8 cellular contexts compared by ENCODE assay signal in genomic region chr17:62968445-62968923, GRCh38. TPM values are rescaled to one million over a fixed set of nuclear protein-coding genes. Genes with fewer than 3 reads are reported as not detected.
A peak's percentile ranks its signal among the peaks of the same experiment; 100 is the strongest.
DNase-seq lines count a peak whose midpoint lies in the region; ATAC-seq and TF ChIP-seq lines count a peak whose summit lies in the region.

No MANE protein-coding gene starts in this region.

- peak overlapping the region; percentile 49 to 87 (median 63) for H3K4me3 Mint-ChIP-seq in CD4-positive, alpha-beta memory T cell
- peak overlapping the region; percentile 25 for H3K4me3 Mint-ChIP-seq in activated CD8-positive, alpha-beta T cell treated with anti-CD3 and anti-CD28 coated beads for 36 hours
- peak overlapping the region; percentile 83 for H3K4me3 Mint-ChIP-seq in natural killer cell

- peaks cover 23 to 35% (median 30%) of the 10 kb centered on the region in 4 donors for H3K4me1 Mint-ChIP-seq in CD4-positive, alpha-beta memory T cell
- peaks cover 29% of the 10 kb centered on the region for H3K4me1 Mint-ChIP-seq in activated CD8-positive, alpha-beta T cell treated with anti-CD3 and anti-CD28 coated beads for 36 hours (ENCODE audit: low read depth)
- H3K4me1 Mint-ChIP-seq in natural killer cell, result peaks cover 27 to 37% of the 10 kb centered on the region in 2 donors

- H3K36me3 ChIP-seq in CD4-positive, alpha-beta memory T cell (ENCODE audit: insufficient read depth, low read length), result no peaks in the 10 kb centered on the region
- H3K36me3 ChIP-seq in tibial nerve, result no peaks in the 10 kb centered on the region

- no peaks in the 10 kb centered on the region for H3K27me3 ChIP-seq in CD4-positive, alpha-beta memory T cell (ENCODE audit: insufficient read depth, low read length)
- no peaks in the 10 kb centered on the region for H3K27me3 ChIP-seq in tibial nerve

- peak; percentile 54 for ATAC-seq in GM19328 (IDR thresholded peaks at IDR 0.05; ENCODE audit: unreplicated experiment)
- peak; percentile 56 for ATAC-seq in activated CD8-positive, alpha-beta T cell treated with anti-CD3 and anti-CD28 coated beads for 36 hours
- peak; percentile 46 to 66 (median 46) for ATAC-seq in natural killer cell

- H3K9me3 ChIP-seq in CD4-positive, alpha-beta memory T cell (ENCODE audit: control insufficient read depth in 1 of 2, low read length in 2 of 2), result no peaks in the 10 kb centered on the region
- H3K9me3 ChIP-seq in tibial nerve, result no peaks in the 10 kb centered on the region

- peaks cover 0 to 12% of the 10 kb centered on the region in 2 donors for H3K36me3 Mint-ChIP-seq in CD4-positive, alpha-beta memory T cell
- no peaks in the 10 kb centered on the region for H3K36me3 Mint-ChIP-seq in activated CD8-positive, alpha-beta T cell treated with anti-CD3 and anti-CD28 coated beads for 36 hours (ENCODE audit: low read depth)
- no peaks in the 10 kb centered on the region for H3K36me3 Mint-ChIP-seq in natural killer cell

- TF ChIP-seq CTCF in activated CD8-positive, alpha-beta T cell treated with anti-CD3 and anti-CD28 coated beads for 36 hours (IDR thresholded peaks at IDR 0.05), result peak; percentile 86
- peak; percentile 96 for TF ChIP-seq CTCF in natural killer cell (IDR thresholded peaks at IDR 0.05)
- peak; percentile 64 to 90 (median 79) for TF ChIP-seq CTCF in tibial nerve (IDR thresholded peaks at IDR 0.05)

- POLR2A ChIA-PET in CD4-positive, alpha-beta memory T cell (lab: Charles Lee; ENCODE audit: partially characterized antibody), result interaction anchor here (0.6 to 1.1 kb wide), 2 partner anchors 244 to 1167 kb away, joined by 3 read pairs; no protein-coding TSS in a partner anchor
- POLR2A ChIA-PET in activated CD8-positive, alpha-beta T cell treated with anti-CD3 and anti-CD28 coated beads for 36 hours (lab: Charles Lee), result no interaction called here

- peak; percentile 69 to 79 (median 74) for DNase-seq in CD4-positive, alpha-beta memory T cell
- DNase-seq in HK-2 (ENCODE audit: unreplicated experiment) (peak; percentile 38), NCI-H69 (lab: John Stamatoyannopoulos, UW) (peak; percentile 89), erythroblast (lab: John Stamatoyannopoulos, UW) (peak; percentile 77 to 80), natural killer cell (no peak), tibial nerve (ENCODE audit: low spot score in 2 of 2) (peak in 1 of 2 donors; percentile 49)
- peak; percentile 66 for DNase-seq in activated CD8-positive, alpha-beta T cell treated with anti-CD3 and anti-CD28 coated beads for 36 hours

- peak in 1 of 2 donors; percentile 62 for TF ChIP-seq EP300 in tibial nerve (IDR thresholded peaks at IDR 0.05)

- H3K27ac ChIP-seq in CD4-positive, alpha-beta memory T cell (ENCODE audit: low read depth, low read length), result no peak overlapping the region
- no peak overlapping the region for H3K27ac ChIP-seq in tibial nerve

- no peak overlapping the region for H3K4me3 ChIP-seq in CD4-positive, alpha-beta memory T cell (ENCODE audit: low read length in 2 of 2)
- peak overlapping the region in 1 of 4 donors; percentile 9 for H3K4me3 ChIP-seq in tibial nerve

- no peaks in the 10 kb centered on the region for H3K27me3 Mint-ChIP-seq in CD4-positive, alpha-beta memory T cell
- H3K27me3 Mint-ChIP-seq in activated CD8-positive, alpha-beta T cell treated with anti-CD3 and anti-CD28 coated beads for 36 hours, result peaks cover 10% of the 10 kb centered on the region
- no peaks in the 10 kb centered on the region for H3K27me3 Mint-ChIP-seq in natural killer cell (ENCODE audit: low read depth in 2 of 2)

- CTCF ChIA-PET in CD4-positive, alpha-beta memory T cell (lab: Charles Lee; ENCODE audit: partially characterized antibody), result interaction anchor here (0.6 to 2.0 kb wide), 6 partner anchors 9 to 546 kb away, joined by 3 to 10 read pairs (median 4); no protein-coding TSS in a partner anchor
- CTCF ChIA-PET in activated CD8-positive, alpha-beta T cell treated with anti-CD3 and anti-CD28 coated beads for 36 hours (lab: Charles Lee), result interaction anchor here (1.0 to 1.7 kb wide), 3 partner anchors 13 to 263 kb away, joined by 4 to 7 read pairs (median 6); no protein-coding TSS in a partner anchor

- H3K27ac Mint-ChIP-seq in CD4-positive, alpha-beta memory T cell, result peak overlapping the region in 4 of 7 donors; percentile 24 to 89 (median 67)
- no peak overlapping the region for H3K27ac Mint-ChIP-seq in activated CD8-positive, alpha-beta T cell treated with anti-CD3 and anti-CD28 coated beads for 36 hours
- peak overlapping the region; percentile 40 to 54 for H3K27ac Mint-ChIP-seq in natural killer cell

- WGBS in tibial nerve, 2 donors, result 2 to 6% methylated on average over 3 of the region's 3 CpGs

- no peak for TF ChIP-seq POLR2A in erythroblast (IDR thresholded peaks at IDR 0.05; ENCODE audit: low read length)
- TF ChIP-seq POLR2A in tibial nerve (IDR thresholded peaks at IDR 0.05), result no peak

- intact Hi-C loops in CD4-positive, alpha-beta memory T cell (cut with micrococcal nuclease), result loop anchor here (1.0 to 5.0 kb wide), 5 partner anchors 244 to 1331 kb away; partner anchors contain the start of gene METTL2A
- intact Hi-C loops in activated CD8-positive, alpha-beta T cell treated with anti-CD3 and anti-CD28 coated beads for 36 hours (cut with micrococcal nuclease), result loop anchor here (1.0 to 5.0 kb wide), 2 partner anchors 246 to 265 kb away; no protein-coding TSS in a partner anchor
- intact Hi-C loops in natural killer cell (cut with micrococcal nuclease), result loop anchor here (1.0 to 5.0 kb wide), 3 partner anchors 176 to 416 kb away; no protein-coding TSS in a partner anchor

- no peaks in the 10 kb centered on the region for H3K9me3 Mint-ChIP-seq in CD4-positive, alpha-beta memory T cell
- no peaks in the 10 kb centered on the region for H3K9me3 Mint-ChIP-seq in activated CD8-positive, alpha-beta T cell treated with anti-CD3 and anti-CD28 coated beads for 36 hours
- no peaks in the 10 kb centered on the region for H3K9me3 Mint-ChIP-seq in natural killer cell

- peaks cover 30% of the 10 kb centered on the region for H3K4me1 ChIP-seq in CD4-positive, alpha-beta memory T cell (ENCODE audit: insufficient read depth, low read length)
- H3K4me1 ChIP-seq in tibial nerve, result peaks cover 0 to 45% (median 11%) of the 10 kb centered on the region in 4 donors

RNA-seq across cellular contexts. Expression of gene TANC2, which starts 2.4 kb away (rescaled TPM):
- total RNA-seq in CD4-positive, alpha-beta memory T cell, result 10 to 100 TPM; 30.0 to 37.8 TPM
- polyA plus RNA-seq in CD4-positive, alpha-beta memory T cell, result 10 to 100 TPM in 1 of 2 donors, 1 to 10 TPM in 1; 1.3 to 14.2 TPM
- 1 to 10 TPM; 7.9 to 9.6 TPM for total RNA-seq in activated CD8-positive, alpha-beta T cell treated with anti-CD3 and anti-CD28 coated beads for 36 hours
- total RNA-seq in natural killer cell, result 10 to 100 TPM; 53.9 to 59.9 (median 59.4) TPM
- 10 to 100 TPM; 36.1 to 46.8 (median 45.5) TPM for total RNA-seq in tibial nerve

Comparison
In these comparisons a context has a peak if more than half of its experiments do, and no peak if none do; other contexts are left out.
1. H3K4me3 Mint-ChIP-seq: peak in every context shown above with its lines; median percentile 83 in natural killer cell; 63 in CD4-positive, alpha-beta memory T cell; 25 in activated CD8-positive, alpha-beta T cell treated with anti-CD3 and anti-CD28 coated beads for 36 hours.